25 cellular contexts compared by ENCODE assay signal in the genomic region with DNA sequence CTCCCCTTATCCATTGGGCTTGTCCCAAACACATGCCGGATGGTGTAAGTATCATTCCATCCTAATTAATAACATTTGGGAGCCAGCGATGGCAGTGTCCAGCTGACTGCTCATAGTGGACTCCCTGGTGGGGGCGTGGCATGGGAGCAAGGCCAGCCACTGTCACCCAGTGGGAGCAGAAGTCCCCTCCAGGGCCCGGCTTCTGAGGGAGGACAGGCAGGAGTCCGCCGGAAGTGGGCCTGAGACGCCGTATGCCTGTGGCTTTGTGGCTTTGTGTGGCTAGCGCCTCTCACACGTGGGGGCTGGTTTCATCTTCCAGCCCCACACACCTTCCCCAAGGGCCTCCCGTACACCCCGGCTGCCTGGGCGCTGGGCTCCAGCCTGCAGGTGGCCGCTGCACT.
DNase-seq lines count a peak whose midpoint lies in the region; ATAC-seq and TF ChIP-seq lines count a peak whose summit lies in the region.
"Had no signal": no experiment of that assay in that cellular context is flagged by ENCODE, and none has a peak within 500 bp of the region (broad histone marks: within the 10 kb centered on the region; RNA-seq: fewer than 3 reads in every experiment).

No MANE protein-coding gene starts in this region.

- H3K4me1 ChIP-seq in left ventricle myocardium inferior (no peaks in the 10 kb centered on the region), sigmoid colon (no peaks in the 10 kb centered on the region)
- H3K4me1 ChIP-seq: pancreas, SJSA1, suprapubic skin had no signal

- H3K36me3 Mint-ChIP-seq in activated T-helper 17 cell treated with anti-CD3 and anti-CD28 coated beads, Interleukin-2, amount 50 U/mL, for 72 hours (ENCODE audit: low read depth) = no peaks in the 10 kb centered on the region
- H3K36me3 Mint-ChIP-seq: activated naive CD8-positive, alpha-beta T cell treated with anti-CD3 and anti-CD28 coated beads, Interleukin-2, amount 10 ng/mL, durations not matched to agents 7 days and 5 days had no signal

- H3K27ac ChIP-seq in left ventricle myocardium inferior (replicated peaks) (no peak overlapping the region), sigmoid colon (no peak overlapping the region)
- H3K27ac ChIP-seq: epithelial cell of prostate, pancreas, SJSA1, suprapubic skin had no signal

- H3K4me3 Mint-ChIP-seq in activated T-helper 17 cell treated with anti-CD3 and anti-CD28 coated beads, Interleukin-2, amount 50 U/mL, for 72 hours = no peak overlapping the region
- H3K4me3 Mint-ChIP-seq: activated naive CD8-positive, alpha-beta T cell treated with anti-CD3 and anti-CD28 coated beads, Interleukin-2, amount 10 ng/mL, durations not matched to agents 7 days and 5 days; activated T-helper 1 cell treated with anti-CD3 and anti-CD28 coated beads, Interleukin-12 subunit alpha, Interleukin-12 subunit beta, Interleukin-2, Interleukin-4 antibody, amounts not matched to agents 30 ng/mL and 10 ng/mL and 1 ng/mL, durations not matched to agents 14 hours and 24 hours and 36 hours; CD4-positive, CD25-positive, alpha-beta regulatory T cell had no signal

- intact Hi-C loops in left ventricle myocardium inferior (cut with micrococcal nuclease) (no loop called here), sigmoid colon (cut with DNase I) (no loop called here)

- H3K9me3 ChIP-seq in left ventricle myocardium inferior (replicated peaks) (no peaks in the 10 kb centered on the region), sigmoid colon (no peaks in the 10 kb centered on the region)
- H3K9me3 ChIP-seq: pancreas, suprapubic skin had no signal

- no peak for ATAC-seq in activated T-helper 17 cell treated with anti-CD3 and anti-CD28 coated beads, Interleukin-2, amount 50 U/mL, for 72 hours (replicated peaks)
- ATAC-seq: activated CD4-positive, CD25-positive, alpha-beta regulatory T cell treated with anti-CD3 and anti-CD28 coated beads, Interleukin-2, amount 50 U/mL, for 24 hours; pancreas had no signal

- TF ChIP-seq EP300 in sigmoid colon (IDR thresholded peaks at IDR 0.05) = no peak

- H3K27me3 ChIP-seq in left ventricle myocardium inferior (ENCODE audit: low read depth) (no peaks in the 10 kb centered on the region), sigmoid colon (no peaks in the 10 kb centered on the region)
- H3K27me3 ChIP-seq: pancreas, suprapubic skin had no signal

- no peaks in the 10 kb centered on the region for H3K27me3 Mint-ChIP-seq in activated T-helper 17 cell treated with anti-CD3 and anti-CD28 coated beads, Interleukin-2, amount 50 U/mL, for 72 hours
- H3K27me3 Mint-ChIP-seq: activated naive CD8-positive, alpha-beta T cell treated with anti-CD3 and anti-CD28 coated beads, Interleukin-2, amount 10 ng/mL, durations not matched to agents 7 days and 5 days; CD4-positive, CD25-positive, alpha-beta regulatory T cell had no signal

- no peak overlapping the region for H3K27ac Mint-ChIP-seq in activated T-helper 17 cell treated with anti-CD3 and anti-CD28 coated beads, Interleukin-2, amount 50 U/mL, for 72 hours
- H3K27ac Mint-ChIP-seq: activated naive CD8-positive, alpha-beta T cell treated with anti-CD3 and anti-CD28 coated beads, Interleukin-2, amount 10 ng/mL, durations not matched to agents 7 days and 5 days; activated T-helper 1 cell treated with anti-CD3 and anti-CD28 coated beads, Interleukin-12 subunit alpha, Interleukin-12 subunit beta, Interleukin-2, Interleukin-4 antibody, amounts not matched to agents 30 ng/mL and 10 ng/mL and 1 ng/mL, durations not matched to agents 14 hours and 24 hours and 36 hours; CD4-positive, CD25-positive, alpha-beta regulatory T cell had no signal

- H3K36me3 ChIP-seq in left ventricle myocardium inferior = peaks cover 6% of the 10 kb centered on the region
- H3K36me3 ChIP-seq in sigmoid colon = no peaks in the 10 kb centered on the region
- H3K36me3 ChIP-seq: pancreas, SJSA1, suprapubic skin had no signal

- DNase-seq in GM03348 (ENCODE audit: low spot score) (peak; percentile 59), MV-4-11 (lab: John Stamatoyannopoulos, UW) (peak; percentile 33), left ventricle myocardium inferior (peak; percentile 9), sigmoid colon (peak; percentile 60), GM19238 (ENCODE audit: insufficient read length, low spot score) (no peak), CD1c-positive myeloid dendritic cell (ENCODE audit: extremely low spot score) (no peak)
- DNase-seq: activated CD8-positive, alpha-beta memory T cell treated with anti-CD3 and anti-CD28 coated beads for 24 hours; activated naive CD8-positive, alpha-beta T cell treated with anti-CD3 and anti-CD28 coated beads, Interleukin-2, amount 10 ng/mL, durations not matched to agents 7 days and 5 days; CD4-positive, CD25-positive, alpha-beta regulatory T cell; dermis blood vessel endothelial cell; GOT3; IMR-90; NCI-H1048; NCI-H2081; NCI-H524; T-helper 9 cell had no signal

- no peaks in the 10 kb centered on the region for H3K4me1 Mint-ChIP-seq in activated T-helper 17 cell treated with anti-CD3 and anti-CD28 coated beads, Interleukin-2, amount 50 U/mL, for 72 hours
- H3K4me1 Mint-ChIP-seq: activated naive CD8-positive, alpha-beta T cell treated with anti-CD3 and anti-CD28 coated beads, Interleukin-2, amount 10 ng/mL, durations not matched to agents 7 days and 5 days had no signal

- TF ChIP-seq POLR2A in sigmoid colon (IDR thresholded peaks at IDR 0.05) = no peak

- 79 to 91% methylated on average over 14 of the region's 14 CpGs for WGBS in sigmoid colon, 2 donors

- no peaks in the 10 kb centered on the region for H3K9me3 Mint-ChIP-seq in activated T-helper 17 cell treated with anti-CD3 and anti-CD28 coated beads, Interleukin-2, amount 50 U/mL, for 72 hours
- H3K9me3 Mint-ChIP-seq: activated naive CD8-positive, alpha-beta T cell treated with anti-CD3 and anti-CD28 coated beads, Interleukin-2, amount 10 ng/mL, durations not matched to agents 7 days and 5 days; activated T-helper 1 cell treated with anti-CD3 and anti-CD28 coated beads, Interleukin-12 subunit alpha, Interleukin-12 subunit beta, Interleukin-2, Interleukin-4 antibody, amounts not matched to agents 30 ng/mL and 10 ng/mL and 1 ng/mL, durations not matched to agents 14 hours and 24 hours and 36 hours; CD4-positive, CD25-positive, alpha-beta regulatory T cell had no signal

- H3K4me3 ChIP-seq in left ventricle myocardium inferior (no peak overlapping the region), sigmoid colon (no peak overlapping the region)
- H3K4me3 ChIP-seq: lung, pancreas, SJSA1, smooth muscle cell, suprapubic skin had no signal

- TF ChIP-seq CTCF in left ventricle myocardium inferior (IDR thresholded peaks at IDR 0.05; ENCODE audit: borderline replicate concordance) (no peak), sigmoid colon (IDR thresholded peaks at IDR 0.05) (no peak)

Comparison
In these comparisons a context has a peak if more than half of its experiments do, and no peak if none do; other contexts are left out.
1. DNase-seq: peak in GM03348 (single experiment), MV-4-11 (single experiment), left ventricle myocardium inferior (single experiment) and sigmoid colon (single experiment); none in GM19238 (single experiment) and CD1c-positive myeloid dendritic cell (single experiment).